Comparison of ENCODE assay signal across 8 cellular contexts in the genomic region with DNA sequence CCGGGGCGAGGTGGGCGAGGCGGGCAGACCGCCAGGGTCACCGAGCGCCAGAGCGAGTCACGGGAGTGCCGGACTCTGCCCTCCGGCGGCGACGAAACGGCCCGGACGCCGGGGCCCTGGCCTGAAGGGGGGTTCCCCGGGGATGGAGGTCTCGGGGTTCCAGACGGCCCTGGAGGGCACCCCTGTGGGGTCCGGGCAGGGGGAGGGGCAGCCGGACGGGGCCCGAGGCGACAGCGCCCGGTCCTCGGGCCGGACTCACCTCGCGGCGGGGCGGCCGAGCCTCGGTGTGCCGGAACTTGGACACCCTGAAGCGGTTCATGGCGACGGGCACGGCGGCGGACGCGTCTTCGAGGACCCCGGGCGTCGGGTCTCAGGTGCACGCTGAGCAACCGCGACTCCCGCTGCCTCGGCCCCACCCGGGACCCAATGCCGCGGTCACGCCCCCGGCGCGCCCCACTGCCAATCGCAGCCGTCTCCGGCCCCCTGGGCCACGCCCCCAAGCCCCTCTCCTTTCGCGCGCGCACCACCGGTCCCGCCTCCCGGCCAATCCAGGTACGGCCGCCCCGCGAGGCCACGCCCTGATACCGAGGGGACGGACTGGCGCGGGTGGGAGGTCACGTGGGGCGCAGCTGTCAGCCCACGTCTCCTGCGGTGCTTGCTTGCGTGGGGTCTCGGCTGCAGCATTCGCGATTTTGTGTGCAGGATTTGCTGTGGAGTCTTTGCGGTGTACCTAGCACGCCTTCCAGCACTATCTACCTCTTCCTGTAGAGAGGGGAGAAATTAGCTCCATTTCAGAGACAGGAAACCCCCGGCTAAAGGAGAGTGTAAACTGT. TPM values are rescaled to one million over a fixed set of nuclear protein-coding genes. Genes with fewer than 3 reads are reported as not detected.
A peak's percentile ranks its signal among the peaks of the same experiment; 100 is the strongest.
DNase-seq lines count a peak whose midpoint lies in the region; ATAC-seq and TF ChIP-seq lines count a peak whose summit lies in the region.

A gene (minus strand): TSS at position 397 of the 833 bp plus-strand sequence. CDS start 78 bp downstream, at position 319.

- H3K27ac Mint-ChIP-seq in Caco-2 (ENCODE audit: unreplicated experiment) (peak within 1 kb of the TSS; percentile 0), endodermal cell (no peak within 1 kb of the TSS)

- no peaks in the 10 kb centered on the region for H3K9me3 Mint-ChIP-seq in Caco-2 (ENCODE audit: unreplicated experiment)
- no peaks in the 10 kb centered on the region for H3K9me3 Mint-ChIP-seq in endodermal cell

- intact Hi-C loops in Caco-2 (cut with micrococcal nuclease; ENCODE audit: unreplicated experiment): no loop called here

- H3K4me3 Mint-ChIP-seq in Caco-2 (ENCODE audit: unreplicated experiment): peak within 1 kb of the TSS; percentile 84
- H3K4me3 Mint-ChIP-seq in endodermal cell: peak within 1 kb of the TSS; percentile 68

- TF ChIP-seq CTCF in Caco-2 (IDR thresholded peaks at IDR 0.05; ENCODE audit: insufficient read depth in 1 of 2, low read depth in 1 of 2, low read length in 1 of 2, severe bottlenecking in 1 of 2, unreplicated experiment in 1 of 2) (no peak), endodermal cell (conservative IDR thresholded peaks at IDR 0.05) (peak; percentile 21)

- H3K27ac ChIP-seq in HUES6 (ENCODE audit: low read depth, low read length) (no peak within 1 kb of the TSS), endodermal cell (ENCODE audit: low read depth, low read length) (no peak within 1 kb of the TSS), mesodermal cell (ENCODE audit: low read depth, low read length, severe bottlenecking) (no peak within 1 kb of the TSS)

- DNase-seq in Caco-2: peak; percentile 93 to 96
- no peak for DNase-seq in NT2/D1 (ENCODE audit: low read depth, low spot score)
- DNase-seq in activated CD8-positive, alpha-beta memory T cell treated with anti-CD3 and anti-CD28 coated beads, Interleukin-2, amount 50 U/mL, for 1 hour (ENCODE audit: extremely low read depth): peak; percentile 98
- peak; percentile 96 for DNase-seq in endodermal cell
- peak; percentile 95 for DNase-seq in stimulated activated CD8-positive, alpha-beta memory T cell treated with anti-CD3 and anti-CD28 coated beads, Interleukin-15, amount 100 ng/mL, for 24 hours (ENCODE audit: low read depth)

- POLR2A ChIA-PET in Caco-2 (lab: Charles Lee): interaction anchor here (0.6 kb wide), 1 partner anchor 1258 kb away, joined by 5 read pairs; no protein-coding TSS in a partner anchor

- peak; percentile 66 for ATAC-seq in GM21390 (IDR thresholded peaks at IDR 0.05; ENCODE audit: unreplicated experiment)

- H3K27me3 Mint-ChIP-seq in Caco-2 (ENCODE audit: insufficient read depth, unreplicated experiment): no peaks in the 10 kb centered on the region
- H3K27me3 Mint-ChIP-seq in endodermal cell (ENCODE audit: insufficient read depth): peaks cover 10% of the 10 kb centered on the region

- CTCF ChIA-PET in Caco-2 (lab: Charles Lee): interaction anchor here (0.5 to 1.1 kb wide), 4 partner anchors 14 to 57 kb away, joined by 3 to 5 read pairs (median 4); no protein-coding TSS in a partner anchor

- BruUV-seq in Caco-2 (replicated peaks; lab: Mats Ljungman, UMichigan): no TSS peak

- no peaks in the 10 kb centered on the region for H3K36me3 Mint-ChIP-seq in Caco-2 (ENCODE audit: insufficient read depth, unreplicated experiment)
- peaks cover 2% of the 10 kb centered on the region for H3K36me3 Mint-ChIP-seq in endodermal cell (ENCODE audit: low read depth)

- 1% methylated on average over 34 to 92 of the region's 92 CpGs for WGBS in endodermal cell (ENCODE audit: insufficient coverage in 1 of 2, insufficient read length in 1 of 2), 2 experiments
- 0% methylated on average over 66 to 70 of the region's 92 CpGs for WGBS in mesodermal cell (ENCODE audit: insufficient coverage in 2 of 2), 2 experiments

- H3K9ac ChIP-seq in HUES6 (ENCODE audit: low read length) (peak within 1 kb of the TSS; percentile 63), NT2/D1 (ENCODE audit: insufficient read length, low read depth) (peak within 1 kb of the TSS; percentile 86), endodermal cell (ENCODE audit: extremely low read depth, low read length, poor library complexity, severe bottlenecking) (peak within 1 kb of the TSS; percentile 57)

- H3K4me3 ChIP-seq in Caco-2 (ENCODE audit: low read depth, low read length) (peak within 1 kb of the TSS; percentile 73), HUES6 (ENCODE audit: low read depth, low read length) (peak within 1 kb of the TSS; percentile 75), NT2/D1 (ENCODE audit: insufficient read length, low read depth) (peak within 1 kb of the TSS; percentile 85), endodermal cell (ENCODE audit: low read length) (peak within 1 kb of the TSS; percentile 85), mesodermal cell (ENCODE audit: extremely low read depth, insufficient read depth, low read length, poor library complexity, severe bottlenecking) (peak within 1 kb of the TSS; percentile 85)

- H3K4me1 Mint-ChIP-seq in Caco-2 (ENCODE audit: low read depth, unreplicated experiment) (peaks cover 7% of the 10 kb centered on the region), endodermal cell (no peaks in the 10 kb centered on the region)

- peaks cover 5% of the 10 kb centered on the region for H3K4me1 ChIP-seq in Caco-2
- peaks cover 11% of the 10 kb centered on the region for H3K4me1 ChIP-seq in HUES6 (ENCODE audit: control insufficient read depth, insufficient read depth, low read length)
- peaks cover 10% of the 10 kb centered on the region for H3K4me1 ChIP-seq in NT2/D1 (ENCODE audit: insufficient read depth, insufficient read length)
- H3K4me1 ChIP-seq in endodermal cell (ENCODE audit: control insufficient read depth, insufficient read depth, low read length): no peaks in the 10 kb centered on the region
- no peaks in the 10 kb centered on the region for H3K4me1 ChIP-seq in mesodermal cell (ENCODE audit: control insufficient read depth, insufficient read depth, low read length, poor library complexity, severe bottlenecking)

- no peaks in the 10 kb centered on the region for H3K9me3 ChIP-seq in Caco-2
- no peaks in the 10 kb centered on the region for H3K9me3 ChIP-seq in HUES6 (ENCODE audit: control insufficient read depth, insufficient read depth, low read depth, low read length)
- H3K9me3 ChIP-seq in NT2/D1 (ENCODE audit: insufficient read depth, low read length): no peaks in the 10 kb centered on the region
- no peaks in the 10 kb centered on the region for H3K9me3 ChIP-seq in endodermal cell (ENCODE audit: control insufficient read depth, low read length)
- H3K9me3 ChIP-seq in mesodermal cell (ENCODE audit: control insufficient read depth, low read length): no peaks in the 10 kb centered on the region

- H3K27me3 ChIP-seq in Caco-2 (replicated peaks; ENCODE audit: control insufficient read depth, insufficient read depth, low read length): no peaks in the 10 kb centered on the region
- H3K27me3 ChIP-seq in HUES6 (ENCODE audit: control insufficient read depth, insufficient read depth, low read length): no peaks in the 10 kb centered on the region
- H3K27me3 ChIP-seq in NT2/D1 (ENCODE audit: insufficient read depth, insufficient read length): peaks cover 10% of the 10 kb centered on the region
- H3K27me3 ChIP-seq in endodermal cell (ENCODE audit: control insufficient read depth, insufficient read depth, low read length, poor library complexity, severe bottlenecking): no peaks in the 10 kb centered on the region

- no peaks in the 10 kb centered on the region for H3K36me3 ChIP-seq in Caco-2 (ENCODE audit: control insufficient read depth, insufficient read depth, low read length)
- H3K36me3 ChIP-seq in HUES6 (ENCODE audit: control insufficient read depth, insufficient read depth, low read length): peaks cover 14% of the 10 kb centered on the region; the same call in 1 of the 2 replicates
- peaks cover 14% of the 10 kb centered on the region for H3K36me3 ChIP-seq in NT2/D1 (ENCODE audit: insufficient read depth, insufficient read length, low read length)
- peaks cover 6% of the 10 kb centered on the region for H3K36me3 ChIP-seq in endodermal cell (ENCODE audit: control insufficient read depth, insufficient read depth, low read length)
- H3K36me3 ChIP-seq in mesodermal cell (ENCODE audit: control insufficient read depth, insufficient read depth, low read length): peaks cover 11% of the 10 kb centered on the region

RNA-seq across cellular contexts. Expression of the gene that starts here (rescaled TPM):
- 23.1 and 33.4 TPM in 2 replicates for total RNA-seq in Caco-2 (2022)
- total RNA-seq in endodermal cell: 10 to 100 TPM; 32.5 to 37.5 TPM
- polyA plus RNA-seq in endodermal cell (2013, experiment 1 of 2): 17.2 TPM
- 18.4 TPM for polyA plus RNA-seq in endodermal cell (2013, experiment 2 of 2)
- polyA plus RNA-seq in mesodermal cell (2013, experiment 1 of 2): 25.0 TPM
- 17.7 TPM for polyA plus RNA-seq in mesodermal cell (2013, experiment 2 of 2)
